In the genomic region with DNA sequence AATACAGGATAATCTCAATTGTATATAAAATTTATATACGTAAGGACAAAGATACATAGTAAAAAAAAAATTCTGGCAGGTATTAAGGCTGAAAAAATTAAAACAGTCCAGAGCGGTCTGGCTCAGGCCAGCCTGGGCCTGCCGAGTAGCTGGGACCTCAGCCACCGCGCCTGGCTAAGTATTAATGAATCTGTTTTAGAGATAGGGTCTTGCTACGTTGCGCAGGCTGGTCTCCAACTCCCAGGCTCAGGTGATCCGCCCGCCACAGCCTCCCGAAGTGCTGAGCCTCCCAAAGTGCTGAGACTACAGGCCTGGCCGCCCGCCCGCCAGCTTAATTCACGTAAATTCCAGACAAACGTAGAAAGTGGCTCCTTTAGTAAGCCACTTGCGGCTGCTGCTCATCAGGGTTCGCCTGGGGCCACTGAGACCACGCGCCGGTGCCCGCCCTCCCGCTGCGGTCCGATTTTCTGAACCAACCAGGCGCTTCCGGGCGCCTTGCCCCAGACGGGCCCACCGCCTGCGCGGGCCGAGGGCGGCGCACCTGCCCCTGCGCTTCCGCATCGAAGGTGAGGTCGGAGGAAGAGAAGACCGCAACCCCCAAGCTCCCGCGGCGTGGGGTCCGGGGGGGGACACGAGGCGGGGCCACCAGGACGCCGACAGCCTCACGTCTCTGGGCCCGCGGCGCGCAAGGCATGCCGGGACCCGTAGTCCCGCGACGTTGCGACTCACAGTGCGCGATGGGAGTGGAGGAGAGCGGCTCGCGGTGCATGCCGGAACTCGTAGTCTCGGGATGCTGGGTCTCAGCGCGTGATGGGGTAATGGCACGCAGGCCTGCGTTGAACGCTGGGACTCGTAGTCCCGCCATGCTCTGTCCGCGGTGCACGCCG, we compare ENCODE assay signal across 8 cellular contexts. TPM values are rescaled to one million over a fixed set of nuclear protein-coding genes. Genes with fewer than 3 reads are reported as not detected.
DNase-seq lines count a peak whose midpoint lies in the region; ATAC-seq and TF ChIP-seq lines count a peak whose summit lies in the region.

No MANE protein-coding gene starts in this region.

- peaks cover 45% of the 10 kb centered on the region for H3K36me3 Mint-ChIP-seq in activated CD4-positive, alpha-beta T cell treated with anti-CD3 and anti-CD28 coated beads, Interleukin-2, amount 10 ng/mL, durations not matched to agents 7 days and 5 days (ENCODE audit: low read depth)

- H3K4me3 Mint-ChIP-seq in activated CD4-positive, alpha-beta T cell treated with anti-CD3 and anti-CD28 coated beads, Interleukin-2, amount 10 ng/mL, durations not matched to agents 7 days and 5 days, result peak overlapping the region; percentile 88

- peaks cover 11% of the 10 kb centered on the region for H3K9me3 Mint-ChIP-seq in activated CD4-positive, alpha-beta T cell treated with anti-CD3 and anti-CD28 coated beads, Interleukin-2, amount 10 ng/mL, durations not matched to agents 7 days and 5 days

- peaks cover 57% of the 10 kb centered on the region for H3K4me1 Mint-ChIP-seq in activated CD4-positive, alpha-beta T cell treated with anti-CD3 and anti-CD28 coated beads, Interleukin-2, amount 10 ng/mL, durations not matched to agents 7 days and 5 days

- no peak for TF ChIP-seq CTCF in coronary artery (IDR thresholded peaks at IDR 0.05)

- CTCF ChIA-PET in activated CD4-positive, alpha-beta T cell treated with anti-CD3 and anti-CD28 coated beads, Interleukin-2, amount 10 ng/mL, durations not matched to agents 7 days and 5 days (lab: Charles Lee), result interaction anchor here (0.6 kb wide), 1 partner anchor 282 kb away, joined by 3 read pairs; no protein-coding TSS in a partner anchor

- peak; percentile 87 for ATAC-seq in GM19351 (IDR thresholded peaks at IDR 0.05; ENCODE audit: unreplicated experiment)
- peak; percentile 89 for ATAC-seq in HG03520 (IDR thresholded peaks at IDR 0.05; ENCODE audit: unreplicated experiment)

- H3K4me3 ChIP-seq in coronary artery, result peak overlapping the region; percentile 97

- H3K27ac ChIP-seq in coronary artery (peak overlapping the region; percentile 96 to 100), layer of hippocampus (ENCODE audit: low read depth, low read length) (peak overlapping the region; percentile 99)

- POLR2A ChIA-PET in activated CD4-positive, alpha-beta T cell treated with anti-CD3 and anti-CD28 coated beads, Interleukin-2, amount 10 ng/mL, durations not matched to agents 7 days and 5 days (lab: Charles Lee), result no interaction called here

- H3K27me3 Mint-ChIP-seq in activated CD4-positive, alpha-beta T cell treated with anti-CD3 and anti-CD28 coated beads, Interleukin-2, amount 10 ng/mL, durations not matched to agents 7 days and 5 days, result no peaks in the 10 kb centered on the region

- DNase-seq in C1 segment of cervical spinal cord (lab: John Stamatoyannopoulos, UW) (peak; percentile 90 to 99 (median 98)), NCI-H526 treated with DMSO at 0.1 percent for 48 hours (lab: John Stamatoyannopoulos, UW) (peak; percentile 90), coronary artery (ENCODE audit: low spot score) (peak; percentile 99)
- peak; percentile 98 for DNase-seq in activated CD4-positive, alpha-beta T cell treated with anti-CD3 and anti-CD28 coated beads, Interleukin-2, amount 10 ng/mL, durations not matched to agents 7 days and 5 days
- peak; percentile 88 to 97 (median 92) for DNase-seq in stimulated activated CD4-positive, alpha-beta T cell treated with anti-CD3 and anti-CD28 coated beads, Interleukin-1b, Interleukin-23, amount 100 ng/mL, for 24 hours (ENCODE audit: low read depth in 4 of 4, low spot score in 1 of 4)

- H3K27me3 ChIP-seq in layer of hippocampus (ENCODE audit: control insufficient read depth, insufficient read depth, low read length), result no peaks in the 10 kb centered on the region

- peak overlapping the region; percentile 99 for H3K27ac Mint-ChIP-seq in activated CD4-positive, alpha-beta T cell treated with anti-CD3 and anti-CD28 coated beads, Interleukin-2, amount 10 ng/mL, durations not matched to agents 7 days and 5 days

RNA-seq across cellular contexts. Expression of gene CTDP1, which starts 0.7 kb away (rescaled TPM):
- total RNA-seq in activated CD4-positive, alpha-beta T cell treated with anti-CD3 and anti-CD28 coated beads, Interleukin-2, amount 10 ng/mL, durations not matched to agents 7 days and 5 days, result 10 to 100 TPM; 30.9 to 35.0 TPM

Comparison
In these comparisons a context has a peak if more than half of its experiments do, and no peak if none do; other contexts are left out.
1. Peak in every context shown above with its lines: DNase-seq, ATAC-seq, H3K4me3 ChIP-seq and H3K27ac ChIP-seq.